18 cellular contexts compared by ENCODE assay signal in the genomic region with DNA sequence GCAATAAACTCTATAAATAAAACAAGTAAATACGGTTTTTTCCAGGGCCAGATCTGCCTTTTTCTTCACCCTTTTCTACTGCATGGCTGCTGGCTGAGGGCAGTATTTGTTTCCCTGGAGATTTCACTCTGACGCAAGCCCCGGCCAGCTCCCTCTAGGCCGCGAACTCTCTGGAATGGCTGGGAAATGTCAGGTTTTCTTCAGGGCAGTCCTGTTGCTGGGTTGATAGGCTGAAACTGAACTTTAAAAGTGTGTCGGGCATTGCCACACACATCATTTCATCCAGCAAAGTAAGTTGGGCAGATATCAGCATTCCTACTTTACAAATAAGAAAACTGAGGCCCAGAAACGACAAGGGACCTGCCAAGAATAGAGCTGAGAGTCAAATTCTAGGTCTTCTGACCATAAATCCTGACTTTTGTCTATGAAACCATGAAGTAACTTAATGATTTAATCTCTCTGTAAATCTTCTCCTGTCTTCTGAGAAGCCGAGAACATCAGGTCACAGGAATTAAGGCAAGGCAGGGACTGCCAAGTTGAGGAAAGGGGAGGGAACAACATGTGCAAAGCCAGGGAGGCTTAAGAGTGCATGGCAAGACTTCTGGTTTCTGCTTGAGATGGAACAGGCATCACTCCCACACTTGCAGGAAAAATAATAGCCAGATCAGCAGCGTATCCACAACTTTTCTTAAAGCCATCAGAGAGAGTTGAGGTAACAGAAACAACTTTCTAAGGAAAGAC.
DNase-seq lines count a peak whose midpoint lies in the region; ATAC-seq and TF ChIP-seq lines count a peak whose summit lies in the region.
"Had no signal": no experiment of that assay in that cellular context is flagged by ENCODE, and none has a peak within 500 bp of the region (broad histone marks: within the 10 kb centered on the region; RNA-seq: fewer than 3 reads in every experiment).

No MANE protein-coding gene starts in this region.

- TF ChIP-seq POLR2A in body of pancreas (IDR thresholded peaks at IDR 0.05) (no peak), heart left ventricle (IDR thresholded peaks at IDR 0.05) (no peak), ovary (IDR thresholded peaks at IDR 0.05) (no peak)

- H3K27me3 ChIP-seq in body of pancreas = no peaks in the 10 kb centered on the region
- no peaks in the 10 kb centered on the region for H3K27me3 ChIP-seq in heart left ventricle
- H3K27me3 ChIP-seq in ovary = no peaks in the 10 kb centered on the region
- no peaks in the 10 kb centered on the region for H3K27me3 ChIP-seq in SJCRH30

- H3K4me1 ChIP-seq in body of pancreas (no peaks in the 10 kb centered on the region), heart left ventricle (peaks cover 0 to 7% (median 0%) of the 10 kb centered on the region in 12 donors), ovary (ENCODE audit: insufficient read depth) (no peaks in the 10 kb centered on the region), SJCRH30 (no peaks in the 10 kb centered on the region)
- H3K4me1 ChIP-seq: Caco-2, lower lobe of right lung had no signal

- H3K9me3 Mint-ChIP-seq in immature natural killer cell = peaks cover 0 to 10% (median 3%) of the 10 kb centered on the region in 6 donors
- H3K9me3 Mint-ChIP-seq: activated naive CD4-positive, alpha-beta T cell treated with anti-CD3 and anti-CD28 coated beads, Interleukin-2, amount 50 U/mL, for 24 hours had no signal

- no peak overlapping the region for H3K27ac Mint-ChIP-seq in immature natural killer cell
- H3K27ac Mint-ChIP-seq: activated naive CD4-positive, alpha-beta T cell treated with anti-CD3 and anti-CD28 coated beads, Interleukin-2, amount 50 U/mL, for 24 hours; HFFc6; naive thymus-derived CD4-positive, alpha-beta T cell had no signal

- ATAC-seq in body of pancreas = peak; percentile 50
- peak in 3 of 4 donors; percentile 50 to 75 (median 74) for ATAC-seq in heart left ventricle
- no peak for ATAC-seq in GM18858 (IDR thresholded peaks at IDR 0.05; ENCODE audit: unreplicated experiment)
- ATAC-seq: lower lobe of right lung; naive thymus-derived CD4-positive, alpha-beta T cell had no signal

- no peak overlapping the region for H3K4me3 Mint-ChIP-seq in immature natural killer cell
- H3K4me3 Mint-ChIP-seq: activated naive CD4-positive, alpha-beta T cell treated with anti-CD3 and anti-CD28 coated beads, Interleukin-2, amount 50 U/mL, for 24 hours; HFFc6; naive thymus-derived CD4-positive, alpha-beta T cell had no signal

- WGBS in body of pancreas, 2 donors = 80 to 82% methylated on average over 9 of the region's 9 CpGs
- WGBS in heart left ventricle, 4 donors = 61 to 73% (median 66%) methylated on average over 9 of the region's 9 CpGs
- WGBS in ovary, 3 donors = 43 to 55% (median 44%) methylated on average over 9 of the region's 9 CpGs

- H3K36me3 ChIP-seq in body of pancreas (replicated peaks in 1 of 2; ENCODE audit: insufficient read depth in 1 of 2, low read depth in 2 of 2) (no peaks in the 10 kb centered on the region), heart left ventricle (no peaks in the 10 kb centered on the region), ovary (no peaks in the 10 kb centered on the region), SJCRH30 (no peaks in the 10 kb centered on the region)
- H3K36me3 ChIP-seq: lower lobe of right lung had no signal

- H3K27me3 Mint-ChIP-seq in immature natural killer cell (ENCODE audit: low read depth in 3 of 3) = peaks cover 0 to 2% (median 0%) of the 10 kb centered on the region in 3 donors
- H3K27me3 Mint-ChIP-seq: activated naive CD4-positive, alpha-beta T cell treated with anti-CD3 and anti-CD28 coated beads, Interleukin-2, amount 50 U/mL, for 24 hours had no signal

- no peak for TF ChIP-seq EP300 in ovary (IDR thresholded peaks at IDR 0.05)

- intact Hi-C loops in body of pancreas (cut with DNase I) (no loop called here), heart left ventricle (cut with DNase I) (no loop called here), ovary (cut with DNase I) (no loop called here)

- H3K4me3 ChIP-seq in body of pancreas = no peak overlapping the region
- H3K4me3 ChIP-seq in heart left ventricle = no peak overlapping the region
- no peak overlapping the region for H3K4me3 ChIP-seq in ovary
- no peak overlapping the region for H3K4me3 ChIP-seq in SJCRH30
- H3K4me3 ChIP-seq: lower lobe of right lung had no signal

- H3K9me3 ChIP-seq in body of pancreas = no peaks in the 10 kb centered on the region
- H3K9me3 ChIP-seq in heart left ventricle = peaks cover 0 to 17% (median 0%) of the 10 kb centered on the region in 12 donors
- no peaks in the 10 kb centered on the region for H3K9me3 ChIP-seq in ovary
- no peaks in the 10 kb centered on the region for H3K9me3 ChIP-seq in SJCRH30 (replicated peaks)
- H3K9me3 ChIP-seq: Caco-2, lower lobe of right lung had no signal

- DNase-seq in body of pancreas (peak; percentile 12 to 15 (median 14)), heart left ventricle (peak in 3 of 5 donors; percentile 13 to 42 (median 24)), ovary (peak in 3 of 5 donors; percentile 13 to 65 (median 47)), ureter (ENCODE audit: low spot score) (peak; percentile 43), SJCRH30 (no peak), cortex of kidney (lab: John Stamatoyannopoulos, UW) (no peak), immature natural killer cell (no peak)
- DNase-seq: activated CD4-positive, alpha-beta T cell treated with anti-CD3 and anti-CD28 coated beads, Interleukin-2, amount 50 U/mL, for 48 hours; activated T-cell treated with anti-CD3 and anti-CD28 coated beads, Interleukin-2, amount 50 U/mL, for 1 hour; Caco-2; HFFc6; lower lobe of right lung; naive thymus-derived CD4-positive, alpha-beta T cell; NCI-H2227 treated with DMSO at 0.1 percent for 48 hours; RPMI8226; stimulated activated CD4-positive, alpha-beta T cell treated with anti-CD3 and anti-CD28 coated beads, Interleukin-2, amount 100 ng/mL, for 24 hours had no signal

- no peaks in the 10 kb centered on the region for H3K4me1 Mint-ChIP-seq in immature natural killer cell
- H3K4me1 Mint-ChIP-seq: activated naive CD4-positive, alpha-beta T cell treated with anti-CD3 and anti-CD28 coated beads, Interleukin-2, amount 50 U/mL, for 24 hours; naive thymus-derived CD4-positive, alpha-beta T cell had no signal

- H3K36me3 Mint-ChIP-seq in immature natural killer cell = peaks cover 0 to 6% (median 0%) of the 10 kb centered on the region in 3 donors

- H3K27ac ChIP-seq in body of pancreas (peak overlapping the region in 1 of 4 donors; percentile 6), heart left ventricle (peak overlapping the region in 10 of 12 donors; percentile 2 to 58 (median 16)), ovary (no peak overlapping the region), SJCRH30 (no peak overlapping the region)
- H3K27ac ChIP-seq: lower lobe of right lung had no signal

- TF ChIP-seq CTCF in body of pancreas (IDR thresholded peaks at IDR 0.05) (no peak), heart left ventricle (IDR thresholded peaks at IDR 0.05) (no peak), ovary (IDR thresholded peaks at IDR 0.05) (no peak)

Comparison
In these comparisons a context has a peak if more than half of its experiments do, and no peak if none do; other contexts are left out.
1. DNase-seq: peak in body of pancreas (4 of 4), heart left ventricle (3 of 5), ovary (3 of 5) and ureter (single experiment); none in SJCRH30 (0 of 2), cortex of kidney (single experiment) and immature natural killer cell (0 of 3).
2. H3K27ac ChIP-seq: peak in heart left ventricle (10 of 12); none in ovary (0 of 2) and SJCRH30 (single experiment).